In genomic region chr2:191328150-191328809, GRCh38 we compare ENCODE assay signal across 23 cellular contexts.
DNase-seq lines count a peak whose midpoint lies in the region; ATAC-seq, FAIRE-seq and TF ChIP-seq lines count a peak whose summit lies in the region.
"Had no signal": no experiment of that assay in that cellular context is flagged by ENCODE, and none has a peak within 500 bp of the region (broad histone marks: within the 10 kb centered on the region; RNA-seq: fewer than 3 reads in every experiment).

No MANE protein-coding gene starts in this region.

- H3K4me3 Mint-ChIP-seq in HFFc6, result peak overlapping the region; percentile 25; the same call in 1 of the 2 replicates
- H3K4me3 Mint-ChIP-seq: B cell; CD14-positive monocyte; CD4-positive, alpha-beta memory T cell had no signal

- peaks cover 5% of the 10 kb centered on the region; the same call in 1 of the 2 replicates for H3K9me3 Mint-ChIP-seq in HFFc6

- H3K27ac Mint-ChIP-seq in HFFc6, result no peak overlapping the region
- H3K27ac Mint-ChIP-seq: B cell; CD14-positive monocyte; CD4-positive, alpha-beta memory T cell had no signal

- peak; percentile 43 for DNase-seq in NCI-H82 (lab: John Stamatoyannopoulos, UW)
- DNase-seq in NCI-H82 treated with DMSO at 0.1 percent for 48 hours (lab: John Stamatoyannopoulos, UW; ENCODE audit: unreplicated experiment), result no peak
- no peak for DNase-seq in HFFc6
- no peak for DNase-seq in right lobe of liver
- DNase-seq in left cardiac atrium, result no peak
- DNase-seq in HTR-8/SVneo (ENCODE audit: insufficient read length, low spot score), result no peak
- DNase-seq in DMS79 treated with DMSO at 0.1 percent for 48 hours (lab: John Stamatoyannopoulos, UW), result no peak
- DNase-seq: Calu3; CD4-positive, alpha-beta memory T cell; COR-L47; DMS53; DND-41; GOT3; HCEC 1CT had no signal

- no peak for FAIRE-seq in HTR-8/SVneo (lab: Jason Lieb, UNC)
- FAIRE-seq: A204.1, G401.6, GM12892, H54 had no signal

- peaks cover 3% of the 10 kb centered on the region; the same call in 1 of the 2 replicates for H3K27me3 Mint-ChIP-seq in HFFc6 (ENCODE audit: insufficient read depth)
- H3K27me3 Mint-ChIP-seq: B cell had no signal

- peak; percentile 11 for ATAC-seq in esophagus mucosa
- ATAC-seq in right lobe of liver, result peak in 3 of 4 donors; percentile 22 to 25 (median 23)
- no peak for ATAC-seq in left cardiac atrium

- H3K4me3 ChIP-seq in right lobe of liver, result no peak overlapping the region
- H3K4me3 ChIP-seq: BLaER1 treated with 17β-estradiol and CSF1 and Interleukin-3, amounts not matched to agents 10 nM and 100 nM had no signal

- no peak overlapping the region for H3K27ac ChIP-seq in right lobe of liver
- H3K27ac ChIP-seq: 22Rv1; BLaER1 treated with 17β-estradiol and CSF1 and Interleukin-3, amounts not matched to agents 10 nM and 100 nM had no signal

- H3K4me1 ChIP-seq in right lobe of liver, result no peaks in the 10 kb centered on the region

- TF ChIP-seq POLR2A in right lobe of liver (IDR thresholded peaks at IDR 0.05), result no peak

- peaks cover 0 to 28% (median 9%) of the 10 kb centered on the region in 4 donors for H3K36me3 ChIP-seq in right lobe of liver

- peaks cover 82% of the 10 kb centered on the region for H3K4me1 Mint-ChIP-seq in HFFc6 (ENCODE audit: low read depth)
- H3K4me1 Mint-ChIP-seq: B cell; CD14-positive monocyte; CD4-positive, alpha-beta memory T cell had no signal

- H3K36me3 Mint-ChIP-seq in HFFc6 (ENCODE audit: low read depth), result peaks cover 87% of the 10 kb centered on the region
- H3K36me3 Mint-ChIP-seq: CD14-positive monocyte; CD4-positive, alpha-beta memory T cell had no signal

- H3K9me3 ChIP-seq in right lobe of liver, result no peaks in the 10 kb centered on the region

- TF ChIP-seq CTCF in HFFc6 (IDR thresholded peaks at IDR 0.05) (no peak), right lobe of liver (IDR thresholded peaks at IDR 0.05) (no peak)

- no peaks in the 10 kb centered on the region for H3K27me3 ChIP-seq in right lobe of liver
- H3K27me3 ChIP-seq: BLaER1 treated with 17β-estradiol and CSF1 and Interleukin-3, amounts not matched to agents 10 nM and 100 nM had no signal

- 83% methylated on average over 5 of the region's 6 CpGs for WGBS in right lobe of liver (ENCODE audit: insufficient coverage, low coverage, low lambda C conversion rate, missing lambda C conversion rate)

- intact Hi-C loops in right lobe of liver (cut with DNase I) (no loop called here), left cardiac atrium (cut with DNase I) (no loop called here)

Comparison
In these comparisons a context has a peak if more than half of its experiments do, and no peak if none do; other contexts are left out.
1. ATAC-seq: peak in esophagus mucosa (single experiment) and right lobe of liver (3 of 4); none in left cardiac atrium (0 of 2).